In the genomic region with DNA sequence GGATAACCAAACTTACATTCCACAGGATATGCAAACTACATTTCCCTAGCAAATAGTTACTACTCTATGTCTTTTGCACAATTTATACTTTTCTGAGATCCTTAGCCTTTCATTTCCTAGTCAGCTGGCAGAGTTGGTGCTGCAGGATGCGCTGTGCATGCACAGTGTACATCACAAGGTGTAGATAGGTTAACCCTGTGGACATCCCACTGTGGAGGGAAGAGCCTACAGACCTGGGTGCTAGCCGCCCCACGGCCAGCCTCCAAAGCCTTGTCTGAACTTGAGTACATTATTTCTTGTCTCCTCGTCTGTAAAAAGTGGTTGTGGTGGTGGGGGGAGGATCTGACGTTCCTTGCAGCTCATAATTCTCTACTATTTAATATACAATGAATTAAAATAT, we compare ENCODE assay signal across 15 cellular contexts. TPM values are rescaled to one million over a fixed set of nuclear protein-coding genes. Genes with fewer than 3 reads are reported as not detected.
DNase-seq lines count a peak whose midpoint lies in the region; ATAC-seq, FAIRE-seq and TF ChIP-seq lines count a peak whose summit lies in the region.
"Had no signal": no experiment of that assay in that cellular context is flagged by ENCODE, and none has a peak within 500 bp of the region (broad histone marks: within the 10 kb centered on the region; RNA-seq: fewer than 3 reads in every experiment).

No MANE protein-coding gene starts in this region.

- peak overlapping the region; percentile 91 for H3K4me3 Mint-ChIP-seq in activated CD4-positive, alpha-beta T cell treated with anti-CD3 and anti-CD28 coated beads for 36 hours
- peak overlapping the region; percentile 99 for H3K4me3 Mint-ChIP-seq in T-helper 2 cell treated with Interferon-gamma antibody and Interleukin-4, amounts not matched to agents 5 μg/mL and 100 μg/mL, for 36 hours

- H3K27me3 Mint-ChIP-seq in activated CD4-positive, alpha-beta T cell treated with anti-CD3 and anti-CD28 coated beads for 36 hours, result no peaks in the 10 kb centered on the region
- H3K27me3 Mint-ChIP-seq in T-helper 2 cell treated with Interferon-gamma antibody and Interleukin-4, amounts not matched to agents 5 μg/mL and 100 μg/mL, for 36 hours (ENCODE audit: low read depth), result no peaks in the 10 kb centered on the region

- ATAC-seq in activated CD4-positive, alpha-beta T cell treated with anti-CD3 and anti-CD28 coated beads for 36 hours, result no peak
- no peak for ATAC-seq in gastrocnemius medialis
- ATAC-seq: left lung had no signal

- H3K36me3 ChIP-seq in gastrocnemius medialis, result no peaks in the 10 kb centered on the region
- H3K36me3 ChIP-seq: brain microvascular endothelial cell, SJSA1 had no signal

- H3K4me3 ChIP-seq in epithelial cell of esophagus (ENCODE audit: low read length) (peak overlapping the region; percentile 22), gastrocnemius medialis (peak overlapping the region in 3 of 4 donors; percentile 31 to 57 (median 36))
- H3K4me3 ChIP-seq: SJSA1 had no signal

- no peak for FAIRE-seq in GM12892 (lab: Jason Lieb, UNC)

- in situ Hi-C loops in gastrocnemius medialis (cut with MboI; ENCODE audit: low sequenced_read_pairs in 4 of 4), result no loop called here

- TF ChIP-seq CTCF in epithelial cell of esophagus (IDR thresholded peaks at IDR 0.05; ENCODE audit: insufficient read depth, low read depth, low read length, missing control alignments) (no peak), gastrocnemius medialis (IDR thresholded peaks at IDR 0.05 in 4 of 5, conservative IDR thresholded peaks at IDR 0.05 in 1 of 5) (no peak)

- H3K9me3 ChIP-seq in gastrocnemius medialis, result no peaks in the 10 kb centered on the region
- H3K9me3 ChIP-seq: left lung, SJSA1 had no signal

- H3K4me1 ChIP-seq in gastrocnemius medialis, result peaks cover 22 to 33% of the 10 kb centered on the region in 2 donors

- H3K9me3 Mint-ChIP-seq in activated CD4-positive, alpha-beta T cell treated with anti-CD3 and anti-CD28 coated beads for 36 hours (ENCODE audit: low read depth), result no peaks in the 10 kb centered on the region
- no peaks in the 10 kb centered on the region for H3K9me3 Mint-ChIP-seq in T-helper 2 cell treated with Interferon-gamma antibody and Interleukin-4, amounts not matched to agents 5 μg/mL and 100 μg/mL, for 36 hours

- H3K27ac Mint-ChIP-seq in activated CD4-positive, alpha-beta T cell treated with anti-CD3 and anti-CD28 coated beads for 36 hours, result peak overlapping the region; percentile 66
- peak overlapping the region; percentile 74 for H3K27ac Mint-ChIP-seq in T-helper 2 cell treated with Interferon-gamma antibody and Interleukin-4, amounts not matched to agents 5 μg/mL and 100 μg/mL, for 36 hours

- H3K27ac ChIP-seq in gastrocnemius medialis, result peak overlapping the region in 2 of 4 donors; percentile 66 to 70
- H3K27ac ChIP-seq: 22Rv1, brain microvascular endothelial cell, HL-60 had no signal

- peaks cover 27% of the 10 kb centered on the region for H3K36me3 Mint-ChIP-seq in activated CD4-positive, alpha-beta T cell treated with anti-CD3 and anti-CD28 coated beads for 36 hours (ENCODE audit: low read depth)
- peaks cover 70% of the 10 kb centered on the region for H3K36me3 Mint-ChIP-seq in T-helper 2 cell treated with Interferon-gamma antibody and Interleukin-4, amounts not matched to agents 5 μg/mL and 100 μg/mL, for 36 hours (ENCODE audit: low read depth)

- POLR2A ChIA-PET in activated CD4-positive, alpha-beta T cell treated with anti-CD3 and anti-CD28 coated beads for 36 hours (lab: Charles Lee), result interaction anchor here (0.6 to 1.6 kb wide), 2 partner anchors 10 to 25 kb away, joined by 3 to 7 read pairs; no protein-coding TSS in a partner anchor

- peaks cover 77% of the 10 kb centered on the region for H3K4me1 Mint-ChIP-seq in activated CD4-positive, alpha-beta T cell treated with anti-CD3 and anti-CD28 coated beads for 36 hours
- peaks cover 58% of the 10 kb centered on the region for H3K4me1 Mint-ChIP-seq in T-helper 2 cell treated with Interferon-gamma antibody and Interleukin-4, amounts not matched to agents 5 μg/mL and 100 μg/mL, for 36 hours (ENCODE audit: low read depth)

- intact Hi-C loops in activated CD4-positive, alpha-beta T cell treated with anti-CD3 and anti-CD28 coated beads for 36 hours (cut with DNase I, micrococcal nuclease), result loop anchor here (1.0 to 10.0 kb wide), 5 partner anchors 29 to 1645 kb away; a partner anchor contains a TSS
- intact Hi-C loops in gastrocnemius medialis (cut with DNase I; ENCODE audit: low total_unique reads), result loop anchor here (5.0 kb wide), 1 partner anchor 43 kb away; no protein-coding TSS in a partner anchor

- no peaks in the 10 kb centered on the region for H3K27me3 ChIP-seq in gastrocnemius medialis
- H3K27me3 ChIP-seq: brain microvascular endothelial cell, left lung, SJSA1 had no signal

- CTCF ChIA-PET in activated CD4-positive, alpha-beta T cell treated with anti-CD3 and anti-CD28 coated beads for 36 hours (lab: Charles Lee), result interaction anchor here (0.9 to 4.5 kb wide), 7 partner anchors 8 to 76 kb away, joined by 3 to 27 read pairs (median 4); no protein-coding TSS in a partner anchor

- no peak for DNase-seq in activated CD4-positive, alpha-beta T cell treated with anti-CD3 and anti-CD28 coated beads for 36 hours
- DNase-seq in activated CD4-positive, alpha-beta T cell treated with anti-CD3 and anti-CD28 coated beads, Interleukin-2, amount 50 U/mL, for 4 hours, result no peak
- DNase-seq in T-helper 2 cell treated with Interferon-gamma antibody and Interleukin-4, amounts not matched to agents 5 μg/mL and 100 μg/mL, for 36 hours (ENCODE audit: low spot score), result no peak
- peak; percentile 39 for DNase-seq in epithelial cell of esophagus (ENCODE audit: low read depth)
- no peak for DNase-seq in gastrocnemius medialis
- DNase-seq in cortex of kidney (lab: John Stamatoyannopoulos, UW), result no peak
- no peak for DNase-seq in GM12892 (ENCODE audit: insufficient read length)
- DNase-seq in activated CD8-positive, alpha-beta memory T cell treated with anti-CD3 and anti-CD28 coated beads, Interleukin-2, amount 50 U/mL, for 4 hours, result no peak
- DNase-seq: left lung, NCI-H1048, NCI-H69 had no signal

- TF ChIP-seq POLR2A in gastrocnemius medialis (IDR thresholded peaks at IDR 0.05), result no peak
- no peak for TF ChIP-seq POLR2A in GM12892 (IDR thresholded peaks at IDR 0.05; ENCODE audit: low read depth, low read length)

RNA-seq across cellular contexts. Expression of a gene that starts 3.5 kb away (rescaled TPM):
- total RNA-seq in activated CD4-positive, alpha-beta T cell treated with anti-CD3 and anti-CD28 coated beads for 36 hours, result 10 to 100 TPM; 33.1 to 34.8 TPM
- total RNA-seq in gastrocnemius medialis, result 10 to 100 TPM; 10.2 to 32.8 (median 24.3) TPM
- polyA plus RNA-seq in GM12892 (2012; ENCODE audit: missing spikeins), result 12.3 TPM
